Comparison of ENCODE assay signal across 16 cellular contexts in genomic region chr9:131263701-131264100, GRCh38. TPM values are rescaled to one million over a fixed set of nuclear protein-coding genes. Genes with fewer than 3 reads are reported as not detected.
DNase-seq lines count a peak whose midpoint lies in the region; ATAC-seq and TF ChIP-seq lines count a peak whose summit lies in the region.
"Had no signal": no experiment of that assay in that cellular context is flagged by ENCODE, and none has a peak within 500 bp of the region (broad histone marks: within the 10 kb centered on the region; RNA-seq: fewer than 3 reads in every experiment).

No MANE protein-coding gene starts in this region.

- H3F3A ChIP-seq in neural progenitor cell (ENCODE audit: low read depth): no peaks in the 10 kb centered on the region

- H3K4me2 ChIP-seq in neural progenitor cell: no peak overlapping the region

- H3K79me2 ChIP-seq in neural progenitor cell (ENCODE audit: low read depth): no peaks in the 10 kb centered on the region

- H3K27me3 ChIP-seq in H7 (ENCODE audit: control insufficient read depth, insufficient read depth, low read length): no peaks in the 10 kb centered on the region
- H3K27me3 ChIP-seq in neural progenitor cell: no peaks in the 10 kb centered on the region
- H3K27me3 ChIP-seq: tibial nerve had no signal

- peak overlapping the region; percentile 98 for H3K27ac Mint-ChIP-seq in activated naive CD8-positive, alpha-beta T cell treated with anti-CD3 and anti-CD28 coated beads, Interleukin-2, amount 50 U/mL, for 24 hours
- H3K27ac Mint-ChIP-seq in neural progenitor cell: peak overlapping the region; percentile 74
- H3K27ac Mint-ChIP-seq: nephron had no signal

- H3K36me3 ChIP-seq in H7 (replicated peaks; ENCODE audit: control insufficient read depth, insufficient read depth, low read length) (no peaks in the 10 kb centered on the region), neural progenitor cell (no peaks in the 10 kb centered on the region)

- H3K4me3 Mint-ChIP-seq in activated naive CD8-positive, alpha-beta T cell treated with anti-CD3 and anti-CD28 coated beads, Interleukin-2, amount 50 U/mL, for 24 hours: peak overlapping the region; percentile 49
- no peak overlapping the region for H3K4me3 Mint-ChIP-seq in neural progenitor cell
- H3K4me3 Mint-ChIP-seq: nephron had no signal

- no peak overlapping the region for H2AFZ ChIP-seq in neural progenitor cell (replicated peaks)

- H3K9ac ChIP-seq in neural progenitor cell: no peak overlapping the region

- no peaks in the 10 kb centered on the region for H3K27me3 Mint-ChIP-seq in activated naive CD8-positive, alpha-beta T cell treated with anti-CD3 and anti-CD28 coated beads, Interleukin-2, amount 50 U/mL, for 24 hours
- no peaks in the 10 kb centered on the region for H3K27me3 Mint-ChIP-seq in neural progenitor cell (ENCODE audit: insufficient read depth, low read depth)

- H4K20me1 ChIP-seq in neural progenitor cell (ENCODE audit: low read depth): no peaks in the 10 kb centered on the region

- no peak for ATAC-seq in activated naive CD8-positive, alpha-beta T cell treated with anti-CD3 and anti-CD28 coated beads, Interleukin-2, amount 50 U/mL, for 24 hours
- ATAC-seq: left lobe of liver, PC-3, SK-N-SH treated with all-trans-retinoic acid at 6 μM for 48 hours had no signal

- H3K4me3 ChIP-seq in H7 (ENCODE audit: insufficient read depth, low read depth, low read length) (no peak overlapping the region), neural progenitor cell (no peak overlapping the region)
- H3K4me3 ChIP-seq: tibial nerve had no signal

- H3K27ac ChIP-seq in neural progenitor cell: no peak overlapping the region

- no peaks in the 10 kb centered on the region for H3K9me3 Mint-ChIP-seq in activated naive CD8-positive, alpha-beta T cell treated with anti-CD3 and anti-CD28 coated beads, Interleukin-2, amount 50 U/mL, for 24 hours
- H3K9me3 Mint-ChIP-seq in neural progenitor cell: no peaks in the 10 kb centered on the region
- H3K9me3 Mint-ChIP-seq: nephron had no signal

- peaks cover 14% of the 10 kb centered on the region for H3K4me1 ChIP-seq in neural progenitor cell

- H3K4me1 Mint-ChIP-seq in activated naive CD8-positive, alpha-beta T cell treated with anti-CD3 and anti-CD28 coated beads, Interleukin-2, amount 50 U/mL, for 24 hours: peaks cover 73% of the 10 kb centered on the region
- peaks cover 6% of the 10 kb centered on the region for H3K4me1 Mint-ChIP-seq in neural progenitor cell

- peaks cover 29% of the 10 kb centered on the region for H3K36me3 Mint-ChIP-seq in activated naive CD8-positive, alpha-beta T cell treated with anti-CD3 and anti-CD28 coated beads, Interleukin-2, amount 50 U/mL, for 24 hours (ENCODE audit: low read depth)
- no peaks in the 10 kb centered on the region for H3K36me3 Mint-ChIP-seq in neural progenitor cell

- H3K9me3 ChIP-seq in neural progenitor cell (ENCODE audit: low read depth): no peaks in the 10 kb centered on the region
- H3K9me3 ChIP-seq: tibial nerve had no signal

- DNase-seq in activated CD8-positive, alpha-beta memory T cell treated with anti-CD3 and anti-CD28 coated beads for 24 hours: peak; percentile 59
- DNase-seq in activated CD8-positive, alpha-beta memory T cell treated with anti-CD3 and anti-CD28 coated beads, Interleukin-2, amount 50 U/mL, for 4 hours: no peak
- peak; percentile 49 for DNase-seq in H7
- DNase-seq in activated naive CD8-positive, alpha-beta T cell treated with anti-CD3 and anti-CD28 coated beads, Interleukin-2, amount 50 U/mL, for 24 hours: no peak
- no peak for DNase-seq in neural progenitor cell (ENCODE audit: low spot score)
- no peak for DNase-seq in DMS79 treated with DMSO at 0.1 percent for 48 hours (lab: John Stamatoyannopoulos, UW)
- no peak for DNase-seq in COLO829 (ENCODE audit: low spot score)
- no peak for DNase-seq in stimulated activated naive CD4-positive, alpha-beta T cell (lab: John Stamatoyannopoulos, UW)
- DNase-seq: NCI-H1694 treated with DMSO at 0.1 percent for 48 hours, NCI-H526, PC-3, retina had no signal

- no peak for TF ChIP-seq CTCF in neural progenitor cell (IDR thresholded peaks at IDR 0.05)

RNA-seq across cellular contexts. Expression of gene FAM78A, which starts 12.6 kb away (rescaled TPM):
- total RNA-seq in H7 (2014; rRNA removed; shearing (Covaris generic)): 1.6 and 3.4 TPM in 2 replicates
- 0.32 and 1.5 TPM in 2 replicates for total RNA-seq in neural progenitor cell (ENCODE audit: low replicate concordance)

RNA-seq across cellular contexts. Expression of gene PLPP7, which starts 25.8 kb away (rescaled TPM):
- total RNA-seq in H7 (2014; rRNA removed; shearing (Covaris generic)): 8.2 and 8.8 TPM in 2 replicates
- 5.4 and 11.5 TPM in 2 replicates for total RNA-seq in neural progenitor cell (ENCODE audit: low replicate concordance)
- total RNA-seq: PC-3 had no signal

Comparison
In these comparisons a context has a peak if more than half of its experiments do, and no peak if none do; other contexts are left out.
1. DNase-seq: peak in activated CD8-positive, alpha-beta memory T cell treated with anti-CD3 and anti-CD28 coated beads for 24 hours (single experiment) and H7 (single experiment); none in activated CD8-positive, alpha-beta memory T cell treated with anti-CD3 and anti-CD28 coated beads, Interleukin-2, amount 50 U/mL, for 4 hours (single experiment), activated naive CD8-positive, alpha-beta T cell treated with anti-CD3 and anti-CD28 coated beads, Interleukin-2, amount 50 U/mL, for 24 hours (single experiment), neural progenitor cell (single experiment), DMS79 treated with DMSO at 0.1 percent for 48 hours (single experiment), COLO829 (single experiment) and stimulated activated naive CD4-positive, alpha-beta T cell (0 of 6).